Comparison of ENCODE assay signal across 40 cellular contexts in genomic region chr1:69090170-69090569, GRCh38.
"Had no signal": no experiment of that assay in that cellular context is flagged by ENCODE, and none has a peak within 500 bp of the region (broad histone marks: within the 10 kb centered on the region; RNA-seq: fewer than 3 reads in every experiment).

No MANE protein-coding gene starts in this region.

- H3K36me3 ChIP-seq: adrenal gland, ascending aorta, brain microvascular endothelial cell, breast epithelium, cardiac muscle cell had no signal

- H3K36me3 Mint-ChIP-seq: activated naive CD4-positive, alpha-beta T cell treated with anti-CD3 and anti-CD28 coated beads, Interleukin-2, amount 10 ng/mL, durations not matched to agents 7 days and 5 days; activated naive CD4-positive, alpha-beta T cell treated with anti-CD3 and anti-CD28 coated beads, Interleukin-2, amount 50 U/mL, for 72 hours; activated naive CD8-positive, alpha-beta T cell; activated naive CD8-positive, alpha-beta T cell treated with anti-CD3 and anti-CD28 coated beads for 36 hours; activated naive CD8-positive, alpha-beta T cell treated with anti-CD3 and anti-CD28 coated beads, Interleukin-2, amount 10 ng/mL, durations not matched to agents 7 days and 5 days; brain had no signal

- DNase-seq: activated effector memory CD4-positive, alpha-beta T cell treated with anti-CD3 and anti-CD28 coated beads, Interleukin-2, amount 50 U/mL, for 16 hours; activated effector memory CD4-positive, alpha-beta T cell treated with Interleukin-2 at 50 U/mL for 16 hours; activated gamma-delta T cell; activated gamma-delta T cell treated with Interleukin-2 at 50 U/mL for 16 hours; activated naive CD4-positive, alpha-beta T cell; activated naive CD4-positive, alpha-beta T cell treated with anti-CD3 and anti-CD28 coated beads for 36 hours; activated naive CD4-positive, alpha-beta T cell treated with anti-CD3 and anti-CD28 coated beads, Interleukin-2, amount 10 ng/mL, durations not matched to agents 7 days and 5 days; activated naive CD4-positive, alpha-beta T cell treated with anti-CD3 and anti-CD28 coated beads, Interleukin-2, amount 50 U/mL, for 16 hours; activated naive CD4-positive, alpha-beta T cell treated with Interleukin-2 at 50 U/mL for 16 hours; activated naive CD8-positive, alpha-beta T cell treated with anti-CD3 and anti-CD28 coated beads for 36 hours; activated naive CD8-positive, alpha-beta T cell treated with anti-CD3 and anti-CD28 coated beads, Interleukin-2, amount 10 ng/mL, durations not matched to agents 7 days and 5 days; activated naive CD8-positive, alpha-beta T cell treated with anti-CD3 and anti-CD28 coated beads, Interleukin-2, amount 50 U/mL, for 24 hours; activated T-cell treated with anti-CD3 and anti-CD28 coated beads, Interleukin-2, amount 50 U/mL, for 1 hour; activated T-cell treated with anti-CD3 and anti-CD28 coated beads, Interleukin-2, amount 50 U/mL, for 24 hours; activated T-cell treated with anti-CD3 and anti-CD28 coated beads, Interleukin-2, amount 50 U/mL, for 4 hours; activated T-cell treated with anti-CD3 and anti-CD28 coated beads, Interleukin-2, amount 50 U/mL, for 48 hours; activated T-cell treated with anti-CD3 and anti-CD28 coated beads, Interleukin-2, amount 50 U/mL, for 72 hours; adrenal gland; amniotic stem cell; amygdala; anterior cingulate cortex; aorta; body of pancreas; brain microvascular endothelial cell; caudate nucleus; central memory CD4-positive, alpha-beta T cell; cerebellar nuclear complex had no signal

- H3K27ac Mint-ChIP-seq: activated naive CD4-positive, alpha-beta T cell treated with anti-CD3 and anti-CD28 coated beads for 36 hours; activated naive CD4-positive, alpha-beta T cell treated with anti-CD3 and anti-CD28 coated beads, Interleukin-2, amount 10 ng/mL, durations not matched to agents 7 days and 5 days; activated naive CD4-positive, alpha-beta T cell treated with anti-CD3 and anti-CD28 coated beads, Interleukin-2, amount 50 U/mL, for 24 hours; activated naive CD4-positive, alpha-beta T cell treated with anti-CD3 and anti-CD28 coated beads, Interleukin-2, amount 50 U/mL, for 72 hours; activated naive CD8-positive, alpha-beta T cell; activated naive CD8-positive, alpha-beta T cell treated with anti-CD3 and anti-CD28 coated beads for 36 hours; activated naive CD8-positive, alpha-beta T cell treated with anti-CD3 and anti-CD28 coated beads, Interleukin-2, amount 10 ng/mL, durations not matched to agents 7 days and 5 days; activated naive CD8-positive, alpha-beta T cell treated with anti-CD3 and anti-CD28 coated beads, Interleukin-2, amount 50 U/mL, for 24 hours; activated T-cell treated with anti-CD3 and anti-CD28 coated beads, Interleukin-2, amount 50 U/mL, for 24 hours; activated T-cell treated with anti-CD3 and anti-CD28 coated beads, Interleukin-2, amount 50 U/mL, for 72 hours; activated T-helper 1 cell treated with anti-CD3 and anti-CD28 coated beads, Interleukin-12 subunit alpha, Interleukin-12 subunit beta, Interleukin-2, Interleukin-4 antibody, amounts not matched to agents 30 ng/mL and 10 ng/mL and 1 ng/mL, durations not matched to agents 14 hours and 24 hours and 36 hours; activated T-helper 17 cell treated with anti-CD3 and anti-CD28 coated beads, Interleukin-2, amount 50 U/mL, for 72 hours; activated T-helper 2 cell treated with anti-CD3 and anti-CD28 coated beads, Interferon-gamma antibody, Interleukin-2, Interleukin-4, amounts not matched to agents 10 μg/mL and 5 μg/mL and 100 μg/mL, durations not matched to agents 14 hours and 24 hours and 36 hours; brain had no signal

- FAIRE-seq: astrocyte, bronchial epithelial cell had no signal

- H3K4me1 ChIP-seq: adrenal gland, ascending aorta, body of pancreas, breast epithelium had no signal

- H3K27me3 Mint-ChIP-seq: activated naive CD4-positive, alpha-beta T cell treated with anti-CD3 and anti-CD28 coated beads, Interleukin-2, amount 10 ng/mL, durations not matched to agents 7 days and 5 days; activated naive CD4-positive, alpha-beta T cell treated with anti-CD3 and anti-CD28 coated beads, Interleukin-2, amount 50 U/mL, for 24 hours; activated naive CD8-positive, alpha-beta T cell; activated naive CD8-positive, alpha-beta T cell treated with anti-CD3 and anti-CD28 coated beads for 36 hours; activated naive CD8-positive, alpha-beta T cell treated with anti-CD3 and anti-CD28 coated beads, Interleukin-2, amount 10 ng/mL, durations not matched to agents 7 days and 5 days; activated naive CD8-positive, alpha-beta T cell treated with anti-CD3 and anti-CD28 coated beads, Interleukin-2, amount 50 U/mL, for 24 hours; activated T-cell treated with anti-CD3 and anti-CD28 coated beads, Interleukin-2, amount 50 U/mL, for 24 hours; activated T-helper 17 cell treated with anti-CD3 and anti-CD28 coated beads, Interleukin-2, amount 50 U/mL, for 72 hours; brain; central memory CD8-positive, alpha-beta T cell had no signal

- H3K4me1 Mint-ChIP-seq: activated naive CD4-positive, alpha-beta T cell treated with anti-CD3 and anti-CD28 coated beads, Interleukin-2, amount 10 ng/mL, durations not matched to agents 7 days and 5 days; activated naive CD4-positive, alpha-beta T cell treated with anti-CD3 and anti-CD28 coated beads, Interleukin-2, amount 50 U/mL, for 24 hours; activated naive CD8-positive, alpha-beta T cell treated with anti-CD3 and anti-CD28 coated beads for 36 hours; activated naive CD8-positive, alpha-beta T cell treated with anti-CD3 and anti-CD28 coated beads, Interleukin-2, amount 10 ng/mL, durations not matched to agents 7 days and 5 days; activated naive CD8-positive, alpha-beta T cell treated with anti-CD3 and anti-CD28 coated beads, Interleukin-2, amount 50 U/mL, for 24 hours; activated T-helper 17 cell treated with anti-CD3 and anti-CD28 coated beads, Interleukin-2, amount 50 U/mL, for 72 hours; brain; central memory CD8-positive, alpha-beta T cell had no signal

- H3K4me3 ChIP-seq: adrenal gland, ascending aorta, body of pancreas, breast epithelium, cardiac muscle cell had no signal

- ATAC-seq: activated naive CD4-positive, alpha-beta T cell treated with anti-CD3 and anti-CD28 coated beads, Interleukin-2, amount 50 U/mL, for 72 hours; activated naive CD8-positive, alpha-beta T cell treated with anti-CD3 and anti-CD28 coated beads, Interleukin-2, amount 50 U/mL, for 24 hours; activated T-cell treated with anti-CD3 and anti-CD28 coated beads, Interleukin-2, amount 50 U/mL, for 4 hours; activated T-cell treated with anti-CD3 and anti-CD28 coated beads, Interleukin-2, amount 50 U/mL, for 72 hours; activated T-helper 17 cell treated with anti-CD3 and anti-CD28 coated beads, Interleukin-2, amount 50 U/mL, for 72 hours; body of pancreas had no signal

- H3K4me3 Mint-ChIP-seq: activated naive CD4-positive, alpha-beta T cell treated with anti-CD3 and anti-CD28 coated beads for 36 hours; activated naive CD4-positive, alpha-beta T cell treated with anti-CD3 and anti-CD28 coated beads, Interleukin-2, amount 10 ng/mL, durations not matched to agents 7 days and 5 days; activated naive CD4-positive, alpha-beta T cell treated with anti-CD3 and anti-CD28 coated beads, Interleukin-2, amount 50 U/mL, for 24 hours; activated naive CD8-positive, alpha-beta T cell; activated naive CD8-positive, alpha-beta T cell treated with anti-CD3 and anti-CD28 coated beads for 36 hours; activated naive CD8-positive, alpha-beta T cell treated with anti-CD3 and anti-CD28 coated beads, Interleukin-2, amount 10 ng/mL, durations not matched to agents 7 days and 5 days; activated naive CD8-positive, alpha-beta T cell treated with anti-CD3 and anti-CD28 coated beads, Interleukin-2, amount 50 U/mL, for 24 hours; activated T-cell treated with anti-CD3 and anti-CD28 coated beads, Interleukin-2, amount 50 U/mL, for 24 hours; activated T-cell treated with anti-CD3 and anti-CD28 coated beads, Interleukin-2, amount 50 U/mL, for 4 hours; activated T-cell treated with anti-CD3 and anti-CD28 coated beads, Interleukin-2, amount 50 U/mL, for 72 hours; activated T-helper 1 cell treated with anti-CD3 and anti-CD28 coated beads, Interleukin-12 subunit alpha, Interleukin-12 subunit beta, Interleukin-2, Interleukin-4 antibody, amounts not matched to agents 30 ng/mL and 10 ng/mL and 1 ng/mL, durations not matched to agents 14 hours and 24 hours and 36 hours; activated T-helper 17 cell treated with anti-CD3 and anti-CD28 coated beads, Interleukin-2, amount 50 U/mL, for 72 hours; brain; central memory CD8-positive, alpha-beta T cell had no signal

- H3K27ac ChIP-seq: adrenal gland, ascending aorta, body of pancreas, brain microvascular endothelial cell, breast epithelium, cardiac muscle cell had no signal

- H3K27me3 ChIP-seq: adrenal gland, ascending aorta, body of pancreas, brain microvascular endothelial cell, breast epithelium, cardiac muscle cell had no signal
